ENCODE assay signal across 10 cellular contexts in the genomic region with DNA sequence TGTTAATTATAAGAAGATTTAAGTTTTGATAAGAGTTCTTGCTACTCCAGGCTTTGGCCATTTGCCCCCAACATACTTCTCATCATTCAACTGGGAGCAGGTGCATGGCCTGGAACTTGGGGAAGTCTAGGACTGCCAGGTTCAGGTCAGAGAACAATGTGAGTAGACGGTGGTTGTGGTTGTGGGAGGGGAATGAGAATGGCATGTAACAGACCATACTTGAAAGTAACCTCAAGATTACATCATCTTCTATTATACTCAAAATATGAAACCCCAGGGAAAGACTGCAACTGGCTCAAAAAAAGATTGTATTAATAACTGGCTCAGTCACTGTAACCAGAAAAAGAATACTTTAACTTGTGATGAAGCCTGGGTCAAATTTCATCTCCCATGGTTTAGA.
DNase-seq lines count a peak whose midpoint lies in the region; ATAC-seq and TF ChIP-seq lines count a peak whose summit lies in the region.
"Had no signal": no experiment of that assay in that cellular context is flagged by ENCODE, and none has a peak within 500 bp of the region (broad histone marks: within the 10 kb centered on the region; RNA-seq: fewer than 3 reads in every experiment).

No MANE protein-coding gene starts in this region.

- ATAC-seq in HG03442 (IDR thresholded peaks at IDR 0.05; ENCODE audit: unreplicated experiment) (peak; percentile 81), Right ventricle myocardium inferior (no peak)
- peak; percentile 90 for ATAC-seq in activated naive CD8-positive, alpha-beta T cell treated with anti-CD3 and anti-CD28 coated beads, Interleukin-2, amount 10 ng/mL, durations not matched to agents 7 days and 5 days (ENCODE audit: low read depth)
- ATAC-seq in CD4-positive, alpha-beta T cell (ENCODE audit: poor library complexity): no peak

- peak in 2 of 3 donors; percentile 7 to 8 for DNase-seq in stimulated activated CD4-positive, alpha-beta T cell treated with anti-CD3 and anti-CD28 coated beads, TNF-alpha, amount 100 ng/mL, for 48 hours (ENCODE audit: low read depth in 3 of 3)
- no peak for DNase-seq in stimulated activated CD4-positive, alpha-beta T cell treated with anti-CD3 and anti-CD28 coated beads, Interleukin-4, amount 100 ng/mL, for 4 hours
- DNase-seq in activated naive CD8-positive, alpha-beta T cell treated with anti-CD3 and anti-CD28 coated beads, Interleukin-2, amount 10 ng/mL, durations not matched to agents 7 days and 5 days: peak; percentile 24
- no peak for DNase-seq in Right ventricle myocardium inferior (ENCODE audit: missing footprints)
- DNase-seq in AG08395 (ENCODE audit: low spot score): no peak
- DNase-seq in globus pallidus (ENCODE audit: low spot score): no peak
- no peak for DNase-seq in CD4-positive, alpha-beta T cell

- no peaks in the 10 kb centered on the region for H3K27me3 Mint-ChIP-seq in activated naive CD8-positive, alpha-beta T cell treated with anti-CD3 and anti-CD28 coated beads, Interleukin-2, amount 10 ng/mL, durations not matched to agents 7 days and 5 days
- no peaks in the 10 kb centered on the region for H3K27me3 Mint-ChIP-seq in CD4-positive, alpha-beta T cell

- H3K27ac ChIP-seq in CD4-positive, alpha-beta T cell (ENCODE audit: low read depth, low read length): no peak overlapping the region

- POLR2A ChIA-PET in activated naive CD8-positive, alpha-beta T cell treated with anti-CD3 and anti-CD28 coated beads, Interleukin-2, amount 10 ng/mL, durations not matched to agents 7 days and 5 days (lab: Charles Lee): no interaction called here
- POLR2A ChIA-PET in CD4-positive, alpha-beta T cell (lab: Charles Lee): no interaction called here

- CTCF ChIA-PET in CD4-positive, alpha-beta T cell (lab: Charles Lee): no interaction called here

- H3K4me3 Mint-ChIP-seq in activated naive CD8-positive, alpha-beta T cell treated with anti-CD3 and anti-CD28 coated beads, Interleukin-2, amount 10 ng/mL, durations not matched to agents 7 days and 5 days: peak overlapping the region; percentile 0
- H3K4me3 Mint-ChIP-seq in CD4-positive, alpha-beta T cell: no peak overlapping the region
- H3K4me3 Mint-ChIP-seq: CD4-positive, alpha-beta memory T cell; central memory CD8-positive, alpha-beta T cell had no signal

- peaks cover 9% of the 10 kb centered on the region for H3K36me3 Mint-ChIP-seq in activated naive CD8-positive, alpha-beta T cell treated with anti-CD3 and anti-CD28 coated beads, Interleukin-2, amount 10 ng/mL, durations not matched to agents 7 days and 5 days
- H3K36me3 Mint-ChIP-seq in CD4-positive, alpha-beta T cell (ENCODE audit: low read depth): no peaks in the 10 kb centered on the region
- H3K36me3 Mint-ChIP-seq: CD4-positive, alpha-beta memory T cell had no signal

- H3K4me1 Mint-ChIP-seq in activated naive CD8-positive, alpha-beta T cell treated with anti-CD3 and anti-CD28 coated beads, Interleukin-2, amount 10 ng/mL, durations not matched to agents 7 days and 5 days: peaks cover 15% of the 10 kb centered on the region
- H3K4me1 Mint-ChIP-seq in CD4-positive, alpha-beta T cell (ENCODE audit: low read depth): peaks cover 11% of the 10 kb centered on the region
- H3K4me1 Mint-ChIP-seq: central memory CD8-positive, alpha-beta T cell had no signal

- no peak for TF ChIP-seq CTCF in CD4-positive, alpha-beta T cell (IDR thresholded peaks at IDR 0.05)

- peaks cover 7% of the 10 kb centered on the region for H3K9me3 Mint-ChIP-seq in activated naive CD8-positive, alpha-beta T cell treated with anti-CD3 and anti-CD28 coated beads, Interleukin-2, amount 10 ng/mL, durations not matched to agents 7 days and 5 days
- H3K9me3 Mint-ChIP-seq in CD4-positive, alpha-beta T cell: no peaks in the 10 kb centered on the region
- H3K9me3 Mint-ChIP-seq: central memory CD8-positive, alpha-beta T cell had no signal

- H3K27me3 ChIP-seq in CD4-positive, alpha-beta T cell (ENCODE audit: control insufficient read depth, insufficient read depth, low read length): no peaks in the 10 kb centered on the region

- no peak overlapping the region for H3K27ac Mint-ChIP-seq in activated naive CD8-positive, alpha-beta T cell treated with anti-CD3 and anti-CD28 coated beads, Interleukin-2, amount 10 ng/mL, durations not matched to agents 7 days and 5 days
- H3K27ac Mint-ChIP-seq in CD4-positive, alpha-beta T cell: no peak overlapping the region

- H3K9me3 ChIP-seq in CD4-positive, alpha-beta T cell (ENCODE audit: control insufficient read depth, low read length): no peaks in the 10 kb centered on the region

- intact Hi-C loops in Right ventricle myocardium inferior (cut with DNase I): no loop called here
- intact Hi-C loops in CD4-positive, alpha-beta T cell (cut with DNase I, micrococcal nuclease): no loop called here

Comparison
In these comparisons a context has a peak if more than half of its experiments do, and no peak if none do; other contexts are left out.
1. DNase-seq: peak in stimulated activated CD4-positive, alpha-beta T cell treated with anti-CD3 and anti-CD28 coated beads, TNF-alpha, amount 100 ng/mL, for 48 hours (2 of 3) and activated naive CD8-positive, alpha-beta T cell treated with anti-CD3 and anti-CD28 coated beads, Interleukin-2, amount 10 ng/mL, durations not matched to agents 7 days and 5 days (single experiment); none in stimulated activated CD4-positive, alpha-beta T cell treated with anti-CD3 and anti-CD28 coated beads, Interleukin-4, amount 100 ng/mL, for 4 hours (0 of 2), Right ventricle myocardium inferior (single experiment), AG08395 (single experiment), globus pallidus (single experiment) and CD4-positive, alpha-beta T cell (0 of 10).
2. ATAC-seq: peak in HG03442 (single experiment) and activated naive CD8-positive, alpha-beta T cell treated with anti-CD3 and anti-CD28 coated beads, Interleukin-2, amount 10 ng/mL, durations not matched to agents 7 days and 5 days (single experiment); none in Right ventricle myocardium inferior (single experiment) and CD4-positive, alpha-beta T cell (single experiment).